1 cellular context compared by ENCODE assay signal in genomic region chr14:94598506-94598815, GRCh38.
TF ChIP-seq lines count a peak whose summit lies in the region.

No MANE protein-coding gene starts in this region.

TF ChIP-seq in WTC11, 78 proteins besides CTCF, POLR2A, EP300 and RAD21 (continued from another document):
- TF ChIP-seq, protein P1, sequence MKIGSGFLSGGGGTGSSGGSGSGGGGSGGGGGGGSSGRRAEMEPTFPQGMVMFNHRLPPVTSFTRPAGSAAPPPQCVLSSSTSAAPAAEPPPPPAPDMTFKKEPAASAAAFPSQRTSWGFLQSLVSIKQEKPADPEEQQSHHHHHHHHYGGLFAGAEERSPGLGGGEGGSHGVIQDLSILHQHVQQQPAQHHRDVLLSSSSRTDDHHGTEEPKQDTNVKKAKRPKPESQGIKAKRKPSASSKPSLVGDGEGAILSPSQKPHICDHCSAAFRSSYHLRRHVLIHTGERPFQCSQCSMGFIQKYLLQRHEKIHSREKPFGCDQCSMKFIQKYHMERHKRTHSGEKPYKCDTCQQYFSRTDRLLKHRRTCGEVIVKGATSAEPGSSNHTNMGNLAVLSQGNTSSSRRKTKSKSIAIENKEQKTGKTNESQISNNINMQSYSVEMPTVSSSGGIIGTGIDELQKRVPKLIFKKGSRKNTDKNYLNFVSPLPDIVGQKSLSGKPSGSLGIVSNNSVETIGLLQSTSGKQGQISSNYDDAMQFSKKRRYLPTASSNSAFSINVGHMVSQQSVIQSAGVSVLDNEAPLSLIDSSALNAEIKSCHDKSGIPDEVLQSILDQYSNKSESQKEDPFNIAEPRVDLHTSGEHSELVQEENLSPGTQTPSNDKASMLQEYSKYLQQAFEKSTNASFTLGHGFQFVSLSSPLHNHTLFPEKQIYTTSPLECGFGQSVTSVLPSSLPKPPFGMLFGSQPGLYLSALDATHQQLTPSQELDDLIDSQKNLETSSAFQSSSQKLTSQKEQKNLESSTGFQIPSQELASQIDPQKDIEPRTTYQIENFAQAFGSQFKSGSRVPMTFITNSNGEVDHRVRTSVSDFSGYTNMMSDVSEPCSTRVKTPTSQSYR (CRISPR knock-in tag; IDR thresholded peaks at IDR 0.05): no peak
